In genomic region chr12:112602150-112602549, GRCh38 we compare ENCODE assay signal across 22 cellular contexts.
DNase-seq lines count a peak whose midpoint lies in the region; ATAC-seq and TF ChIP-seq lines count a peak whose summit lies in the region.
"Had no signal": no experiment of that assay in that cellular context is flagged by ENCODE, and none has a peak within 500 bp of the region (broad histone marks: within the 10 kb centered on the region; RNA-seq: fewer than 3 reads in every experiment).

No MANE protein-coding gene starts in this region.

- peak overlapping the region; percentile 81 for H2AFZ ChIP-seq in neuronal stem cell (ENCODE audit: low read length)

- H2BK12ac ChIP-seq in neuronal stem cell (ENCODE audit: low read length): no peak overlapping the region

- no peak overlapping the region for H3K4me2 ChIP-seq in neuronal stem cell (ENCODE audit: insufficient read depth, low read length, poor library complexity, severe bottlenecking)

- CTCF ChIA-PET in WTC11 (lab: Charles Lee): interaction anchor here (0.6 to 1.3 kb wide), 3 partner anchors 15 to 231 kb away, joined by 4 to 10 read pairs (median 4); no protein-coding TSS in a partner anchor

- no peak overlapping the region for H4K8ac ChIP-seq in neuronal stem cell (ENCODE audit: low read depth, low read length)

- H3K4me1 Mint-ChIP-seq in WTC11: peaks cover 30% of the 10 kb centered on the region

- H3K4me3 Mint-ChIP-seq in WTC11: 0 out of 2 replicates have a peak overlapping the region, but pooled peaks have one; percentile 4
- H3K4me3 Mint-ChIP-seq: CD8-positive, alpha-beta T cell had no signal

- no peaks in the 10 kb centered on the region for H3K9me3 ChIP-seq in iPS-20b (ENCODE audit: insufficient read depth, low read depth, low read length)
- no peaks in the 10 kb centered on the region for H3K9me3 ChIP-seq in neuronal stem cell (replicated peaks in 1 of 2; ENCODE audit: control insufficient read depth in 2 of 2, insufficient read depth in 1 of 2, low read depth in 1 of 2, low read length in 2 of 2)

- peaks cover 36% of the 10 kb centered on the region for H3K27me3 Mint-ChIP-seq in WTC11 (ENCODE audit: low read depth)

- H4K91ac ChIP-seq in neuronal stem cell (ENCODE audit: low read depth, low read length, poor library complexity): no peak overlapping the region

- no peak overlapping the region for H2BK5ac ChIP-seq in neuronal stem cell (ENCODE audit: low read length)

- no peak overlapping the region for H2BK15ac ChIP-seq in neuronal stem cell (ENCODE audit: low read length)

- H3K36me3 Mint-ChIP-seq in WTC11: peaks cover 6% of the 10 kb centered on the region
- H3K36me3 Mint-ChIP-seq: CD8-positive, alpha-beta T cell had no signal

- H2AK5ac ChIP-seq in neuronal stem cell (ENCODE audit: low read depth, low read length): no peak overlapping the region

- peak; percentile 88 for ATAC-seq in WTC11
- no peak for ATAC-seq in GM21528 (IDR thresholded peaks at IDR 0.05; ENCODE audit: low FRiP score, unreplicated experiment)
- ATAC-seq: CD8-positive, alpha-beta T cell had no signal

- H3K9ac ChIP-seq in iPS-20b (ENCODE audit: low read depth, low read length): peak overlapping the region; percentile 43; the same call in 1 of the 2 replicates
- H3K9ac ChIP-seq in neuronal stem cell (ENCODE audit: low read depth, low read length, poor library complexity): no peak overlapping the region

- H3K36me3 ChIP-seq in iPS-20b (ENCODE audit: insufficient read depth, low read depth, low read length): no peaks in the 10 kb centered on the region
- H3K36me3 ChIP-seq in neuronal stem cell (replicated peaks in 1 of 2; ENCODE audit: control insufficient read depth in 2 of 2, insufficient read depth in 2 of 2, low read length in 2 of 2): no peaks in the 10 kb centered on the region

- WGBS in neuronal stem cell (ENCODE audit: extremely low coverage in 2 of 2, insufficient read length in 2 of 2, insufficient replicate concordance in 1 of 2), 2 donors: no CpG with 5 or more reads among the region's 3 CpGs

- H3K27ac ChIP-seq in iPS-20b (ENCODE audit: low read length) (no peak overlapping the region), neuronal stem cell (replicated peaks; ENCODE audit: low read length) (peak overlapping the region; percentile 69)
- H3K27ac ChIP-seq: 22Rv1, RWPE1, SK-N-MC had no signal

- H3K79me1 ChIP-seq in neuronal stem cell (ENCODE audit: low read depth, low read length): no peaks in the 10 kb centered on the region

- H3K23ac ChIP-seq in neuronal stem cell (ENCODE audit: low read depth, low read length, poor library complexity): no peak overlapping the region

- H3K27ac Mint-ChIP-seq in WTC11: peak overlapping the region; percentile 93
- H3K27ac Mint-ChIP-seq: CD8-positive, alpha-beta T cell had no signal

- H3K14ac ChIP-seq in neuronal stem cell (ENCODE audit: low read length): no peak overlapping the region

- no peak for TF ChIP-seq CTCF in WTC11 (IDR thresholded peaks at IDR 0.05)

- H3K4me1 ChIP-seq in iPS-20b (ENCODE audit: insufficient read depth, low read length): peaks cover 12% of the 10 kb centered on the region
- peaks cover 2 to 8% of the 10 kb centered on the region in 2 donors for H3K4me1 ChIP-seq in neuronal stem cell (ENCODE audit: control insufficient read depth in 2 of 2, insufficient read depth in 1 of 2, low read depth in 1 of 2, low read length in 2 of 2)

- no peak overlapping the region for H3K4ac ChIP-seq in neuronal stem cell (ENCODE audit: low read length)

- no peak overlapping the region for H3K18ac ChIP-seq in neuronal stem cell (ENCODE audit: low read length)

- no peak overlapping the region for H2BK120ac ChIP-seq in neuronal stem cell (ENCODE audit: low read depth, low read length)

- no peak overlapping the region for H3K4me3 ChIP-seq in iPS-20b (ENCODE audit: low read length)
- H3K4me3 ChIP-seq in neuronal stem cell (ENCODE audit: low read length in 2 of 2): no peak overlapping the region
- H3K4me3 ChIP-seq: SK-N-MC had no signal

- peak; percentile 27 for DNase-seq in DMS79 (lab: John Stamatoyannopoulos, UW)
- no peak for DNase-seq in DMS79 treated with DMSO at 0.1 percent for 48 hours (lab: John Stamatoyannopoulos, UW)
- peak; percentile 59 for DNase-seq in WTC11 (ENCODE audit: low spot score)
- DNase-seq in neuronal stem cell (ENCODE audit: low spot score): peak; percentile 71
- no peak for DNase-seq in ureter (ENCODE audit: low spot score)
- no peak for DNase-seq in AG08395 (ENCODE audit: low spot score)
- DNase-seq: AML-193; C1 segment of cervical spinal cord; CD8-positive, alpha-beta T cell; GDM1; HCEC 1CT; Karpas-422; MV-4-11; NCI-H1694; NCI-H2081; NCI-H446; SHP77 treated with DMSO at 0.1 percent for 48 hours had no signal

- POLR2A ChIA-PET in WTC11 (lab: Charles Lee): interaction anchor here (0.6 to 1.1 kb wide), 4 partner anchors 13 to 175 kb away, joined by 3 to 5 read pairs (median 4); no protein-coding TSS in a partner anchor

- H3K27me3 ChIP-seq in iPS-20b (ENCODE audit: insufficient read depth, low read length) (peaks cover 25% of the 10 kb centered on the region), neuronal stem cell (ENCODE audit: control insufficient read depth in 3 of 3, insufficient read depth in 3 of 3, low read depth in 1 of 3, low read length in 3 of 3) (peaks cover 0 to 4% (median 0%) of the 10 kb centered on the region in 3 experiments)

- peaks cover 5% of the 10 kb centered on the region for H3K9me3 Mint-ChIP-seq in WTC11
- H3K9me3 Mint-ChIP-seq: CD8-positive, alpha-beta T cell had no signal

TF ChIP-seq in WTC11, 78 proteins besides CTCF, POLR2A, EP300 and RAD21:
- no peak for TF ChIP-seq OVOL2 (CRISPR knock-in tag; IDR thresholded peaks at IDR 0.05; ENCODE audit: borderline replicate concordance)
- TF ChIP-seq TEAD1 (CRISPR knock-in tag; IDR thresholded peaks at IDR 0.05): peak; percentile 43; the same call in 1 of the 2 replicates
- TF ChIP-seq CREB1 (CRISPR knock-in tag; IDR thresholded peaks at IDR 0.05): no peak
- no peak for TF ChIP-seq JUN (CRISPR knock-in tag; IDR thresholded peaks at IDR 0.05)

Comparison
In these comparisons a context has a peak if more than half of its experiments do, and no peak if none do; other contexts are left out.
1. DNase-seq: peak in DMS79 (single experiment), WTC11 (single experiment) and neuronal stem cell (single experiment); none in DMS79 treated with DMSO at 0.1 percent for 48 hours (single experiment), ureter (single experiment) and AG08395 (single experiment).